25 cellular contexts compared by ENCODE assay signal in genomic region chr11:92875473-92875872, GRCh38.
"Had no signal": no experiment of that assay in that cellular context is flagged by ENCODE, and none has a peak within 500 bp of the region (broad histone marks: within the 10 kb centered on the region; RNA-seq: fewer than 3 reads in every experiment).

No MANE protein-coding gene starts in this region.

- H3K36me3 ChIP-seq: left ventricle myocardium inferior, ovary, right atrium auricular region, right lobe of liver, stomach, thyroid gland, transverse colon, upper lobe of left lung, vagina had no signal

- H3K27ac Mint-ChIP-seq: immature natural killer cell; naive thymus-derived CD4-positive, alpha-beta T cell; natural killer cell treated with Interleukin-12 subunit alpha and Interleukin-12 subunit beta and Interleukin-15 and Interleukin-18, amount 100 ng/mL, for 72 hours; progenitor cell of endocrine pancreas; stimulated activated naive B cell treated with anti-CD40 and anti-IgM and Interleukin-4, amounts not matched to agents 10 μg/mL and 1 μg/mL and 100 μg/mL, for 72 hours had no signal

- H3K4me3 Mint-ChIP-seq: immature natural killer cell; naive thymus-derived CD4-positive, alpha-beta T cell; natural killer cell treated with Interleukin-12 subunit alpha and Interleukin-12 subunit beta and Interleukin-15 and Interleukin-18, amount 100 ng/mL, for 72 hours; stimulated activated naive B cell treated with anti-CD40 and anti-IgM and Interleukin-4, amounts not matched to agents 10 μg/mL and 1 μg/mL and 100 μg/mL, for 72 hours had no signal

- H3K9me3 Mint-ChIP-seq: naive thymus-derived CD4-positive, alpha-beta T cell; stimulated activated naive B cell treated with anti-CD40 and anti-IgM and Interleukin-4, amounts not matched to agents 10 μg/mL and 1 μg/mL and 100 μg/mL, for 72 hours had no signal

- H3K4me1 Mint-ChIP-seq: immature natural killer cell; naive thymus-derived CD4-positive, alpha-beta T cell; stimulated activated naive B cell treated with anti-CD40 and anti-IgM and Interleukin-4, amounts not matched to agents 10 μg/mL and 1 μg/mL and 100 μg/mL, for 72 hours had no signal

- H3K27me3 Mint-ChIP-seq: progenitor cell of endocrine pancreas; stimulated activated naive B cell treated with anti-CD40 and anti-IgM and Interleukin-4, amounts not matched to agents 10 μg/mL and 1 μg/mL and 100 μg/mL, for 72 hours had no signal

- ATAC-seq: mucosa of descending colon; naive thymus-derived CD4-positive, alpha-beta T cell; natural killer cell treated with Interleukin-12 subunit alpha and Interleukin-12 subunit beta and Interleukin-15 and Interleukin-18, amount 100 ng/mL, for 72 hours; right lobe of liver; stimulated activated naive B cell treated with anti-CD40 and anti-IgM and Interleukin-4, amounts not matched to agents 10 μg/mL and 1 μg/mL and 100 μg/mL, for 72 hours; stimulated activated naive CD8-positive, alpha-beta T cell treated with anti-CD3 and anti-CD28 coated beads, Interleukin-15, Interleukin-2, amounts not matched to agents 100 U/mL and 50 U/mL, for 24 hours had no signal

- H3K4me3 ChIP-seq: left ventricle myocardium inferior, lung, mucosa of descending colon, ovary, right atrium auricular region, right lobe of liver, skin epidermis, stomach, testis, thyroid gland, transverse colon, upper lobe of left lung, vagina had no signal

- H3K36me3 Mint-ChIP-seq: immature natural killer cell; naive thymus-derived CD4-positive, alpha-beta T cell; natural killer cell treated with Interleukin-12 subunit alpha and Interleukin-12 subunit beta and Interleukin-15 and Interleukin-18, amount 100 ng/mL, for 72 hours; stimulated activated naive B cell treated with anti-CD40 and anti-IgM and Interleukin-4, amounts not matched to agents 10 μg/mL and 1 μg/mL and 100 μg/mL, for 72 hours had no signal

- H3K27me3 ChIP-seq: ovary, right atrium auricular region, right lobe of liver, stomach, testis, thyroid gland, transverse colon, upper lobe of left lung, vagina had no signal

- H3K4me1 ChIP-seq: right atrium auricular region, right lobe of liver, testis, thyroid gland, transverse colon, upper lobe of left lung, vagina had no signal

- DNase-seq: immature natural killer cell; kidney; left ventricle myocardium inferior; midbrain; mucosa of descending colon; naive thymus-derived CD4-positive, alpha-beta T cell; ovary; right lobe of liver; stimulated activated CD4-positive, alpha-beta T cell treated with anti-CD3 and anti-CD28 coated beads, Interleukin-12 subunit alpha, Interleukin-12 subunit beta, amount 100 ng/mL, for 4 hours; stimulated activated CD4-positive, alpha-beta T cell treated with anti-CD3 and anti-CD28 coated beads, Interleukin-15, amount 100 ng/mL, for 24 hours; stimulated activated CD4-positive, alpha-beta T cell treated with anti-CD3 and anti-CD28 coated beads, Interleukin-2, amount 100 ng/mL, for 24 hours; stimulated activated CD4-positive, alpha-beta T cell treated with anti-CD3 and anti-CD28 coated beads, Interleukin-4, amount 100 ng/mL, for 1 hour; stimulated activated naive B cell treated with anti-CD40 and anti-IgM and Interleukin-4, amounts not matched to agents 10 μg/mL and 1 μg/mL and 100 μg/mL, for 72 hours; stimulated activated naive CD8-positive, alpha-beta T cell treated with anti-CD3 and anti-CD28 coated beads, Interleukin-15, Interleukin-2, amounts not matched to agents 100 U/mL and 50 U/mL, for 24 hours; stomach; testis; thyroid gland; transverse colon; upper lobe of left lung had no signal

- H3K9me3 ChIP-seq: left ventricle myocardium inferior, mucosa of descending colon, ovary, right atrium auricular region, right lobe of liver, stomach, testis, thyroid gland, transverse colon, upper lobe of left lung, vagina had no signal

- H3K27ac ChIP-seq: left ventricle myocardium inferior, ovary, right atrium auricular region, right lobe of liver, skin epidermis, stomach, testis, thyroid gland, transverse colon, upper lobe of left lung, vagina had no signal
